14 cellular contexts compared by ENCODE assay signal in genomic region chr22:47631571-47632102, GRCh38.
DNase-seq lines count a peak whose midpoint lies in the region; ATAC-seq and TF ChIP-seq lines count a peak whose summit lies in the region.
"Had no signal": no experiment of that assay in that cellular context is flagged by ENCODE, and none has a peak within 500 bp of the region (broad histone marks: within the 10 kb centered on the region; RNA-seq: fewer than 3 reads in every experiment).

No MANE protein-coding gene starts in this region.

- no peak for ATAC-seq in HG03159 (IDR thresholded peaks at IDR 0.05; ENCODE audit: unreplicated experiment)
- no peak for ATAC-seq in GM19395 (IDR thresholded peaks at IDR 0.05; ENCODE audit: unreplicated experiment)
- ATAC-seq in HG02938 (IDR thresholded peaks at IDR 0.05; ENCODE audit: unreplicated experiment) = no peak

- no peak overlapping the region for H4K5ac ChIP-seq in H9 (ENCODE audit: insufficient read length, low read depth, low read length)

- no peaks in the 10 kb centered on the region for H4K20me1 ChIP-seq in H9 (ENCODE audit: control insufficient read depth, insufficient read depth, insufficient read length)

- no peaks in the 10 kb centered on the region for H3K9me3 ChIP-seq in H9 (ENCODE audit: control insufficient read depth, low read depth, low read length)

- H2BK15ac ChIP-seq in H9 (ENCODE audit: low read depth, low read length) = no peak overlapping the region

- H3K27ac ChIP-seq in H9 (ENCODE audit: insufficient read length, low read depth, low read length) = no peak overlapping the region
- H3K27ac ChIP-seq: cardiac muscle cell, epithelial cell of prostate had no signal

- DNase-seq in H9 (no peak), NCI-H1694 treated with DMSO at 0.1 percent for 48 hours (lab: John Stamatoyannopoulos, UW) (peak; percentile 73), SK-N-DZ (ENCODE audit: low spot score) (peak; percentile 75), osteocyte (ENCODE audit: extremely low spot score, unreplicated experiment) (peak; percentile 77), NCI-H2029 treated with DMSO at 0.1 percent for 48 hours (lab: John Stamatoyannopoulos, UW) (no peak)
- DNase-seq: activated CD4-positive, alpha-beta T cell treated with anti-CD3 and anti-CD28 coated beads, Interleukin-2, amount 10 ng/mL, durations not matched to agents 7 days and 5 days; activated naive CD4-positive, alpha-beta T cell; C1 segment of cervical spinal cord; stimulated activated CD4-positive, alpha-beta T cell treated with anti-CD3 and anti-CD28 coated beads, Interleukin-1b, Interleukin-23, amount 100 ng/mL, for 48 hours had no signal

- H3K4me1 ChIP-seq in H9 (ENCODE audit: insufficient read depth, low read length) = no peaks in the 10 kb centered on the region

- H3K79me1 ChIP-seq in H9 (ENCODE audit: insufficient read depth, low read depth, low read length, poor library complexity, severe bottlenecking) = no peaks in the 10 kb centered on the region

- H3K27ac Mint-ChIP-seq in H9 (no peak overlapping the region), osteocyte (ENCODE audit: unreplicated experiment) (no peak overlapping the region)
- H3K27ac Mint-ChIP-seq: activated CD4-positive, alpha-beta T cell treated with anti-CD3 and anti-CD28 coated beads, Interleukin-2, amount 10 ng/mL, durations not matched to agents 7 days and 5 days had no signal

- no CpG with 5 or more reads among the region's 31 CpGs for WGBS in H9 (ENCODE audit: extremely low coverage, insufficient read length, low lambda C conversion rate)

- H3K18ac ChIP-seq in H9 (ENCODE audit: insufficient read length, low read depth, low read length) = no peak overlapping the region

- peak overlapping the region; percentile 50; the same call in 1 of the 2 replicates for H3K14ac ChIP-seq in H9 (ENCODE audit: insufficient read depth, low read length)

- no peak overlapping the region for H4K91ac ChIP-seq in H9 (ENCODE audit: insufficient read length, low read depth, low read length)

- no peak overlapping the region for H3K4ac ChIP-seq in H9 (ENCODE audit: low read depth, low read length)

- no peaks in the 10 kb centered on the region for H3K27me3 ChIP-seq in H9 (ENCODE audit: insufficient read depth, low read length)
- H3K27me3 ChIP-seq: cardiac muscle cell had no signal

- H2AFZ ChIP-seq in H9 (ENCODE audit: low read length) = no peak overlapping the region

- no peaks in the 10 kb centered on the region for H3K23me2 ChIP-seq in H9 (ENCODE audit: insufficient read length, low read depth, low read length, poor library complexity, severe bottlenecking)

- no peak overlapping the region for H3K4me3 Mint-ChIP-seq in H9
- no peak overlapping the region for H3K4me3 Mint-ChIP-seq in osteocyte (ENCODE audit: unreplicated experiment)
- H3K4me3 Mint-ChIP-seq: activated CD4-positive, alpha-beta T cell treated with anti-CD3 and anti-CD28 coated beads, Interleukin-2, amount 10 ng/mL, durations not matched to agents 7 days and 5 days had no signal

- no peak overlapping the region for H3K9ac ChIP-seq in H9 (ENCODE audit: extremely low read depth, insufficient read length, low read length)

- no peak overlapping the region for H2BK5ac ChIP-seq in H9 (ENCODE audit: insufficient read length, low read length)

- H3K9me3 Mint-ChIP-seq in H9 = peaks cover 5% of the 10 kb centered on the region in 2 experiments; a peak in 4 of 5 replicates
- H3K9me3 Mint-ChIP-seq in osteocyte (ENCODE audit: unreplicated experiment) = peaks cover 37% of the 10 kb centered on the region

- peaks cover 0 to 4% of the 10 kb centered on the region in 2 experiments; a peak in 1 of 4 replicates for H3K4me1 Mint-ChIP-seq in H9
- H3K4me1 Mint-ChIP-seq in osteocyte (ENCODE audit: unreplicated experiment) = no peaks in the 10 kb centered on the region
- H3K4me1 Mint-ChIP-seq: activated CD4-positive, alpha-beta T cell treated with anti-CD3 and anti-CD28 coated beads, Interleukin-2, amount 10 ng/mL, durations not matched to agents 7 days and 5 days had no signal

- H2BK20ac ChIP-seq in H9 (ENCODE audit: low read depth, low read length, poor library complexity, severe bottlenecking) = no peak overlapping the region

- H2BK12ac ChIP-seq in H9 (ENCODE audit: insufficient read length, low read depth, low read length) = no peak overlapping the region

- H3K36me3 Mint-ChIP-seq in H9 (ENCODE audit: insufficient read depth in 1 of 3, low read depth in 3 of 3) (no peaks in the 10 kb centered on the region; a peak in 1 of 7 replicates), osteocyte (ENCODE audit: unreplicated experiment) (no peaks in the 10 kb centered on the region)

- H3T11ph ChIP-seq in H9 (ENCODE audit: low read length) = no peak overlapping the region

- no peak for TF ChIP-seq CTCF in H9 (conservative IDR thresholded peaks at IDR 0.05)
- no peak for TF ChIP-seq CTCF in osteocyte (IDR thresholded peaks at IDR 0.05)

- H3K23ac ChIP-seq in H9 (ENCODE audit: insufficient read length, low read depth, low read length) = no peak overlapping the region

- H3K79me2 ChIP-seq in H9 (ENCODE audit: insufficient read depth, low read length) = no peaks in the 10 kb centered on the region

- H2BK120ac ChIP-seq in H9 (ENCODE audit: low read depth, low read length, poor library complexity, severe bottlenecking) = no peak overlapping the region

- H3K27me3 Mint-ChIP-seq in H9 (ENCODE audit: low read depth) (peaks cover 19% of the 10 kb centered on the region), osteocyte (ENCODE audit: unreplicated experiment) (no peaks in the 10 kb centered on the region)
- H3K27me3 Mint-ChIP-seq: activated CD4-positive, alpha-beta T cell treated with anti-CD3 and anti-CD28 coated beads, Interleukin-2, amount 10 ng/mL, durations not matched to agents 7 days and 5 days had no signal

- H3K56ac ChIP-seq in H9 (ENCODE audit: insufficient read length, low read depth, low read length) = no peak overlapping the region

- no peak overlapping the region for H3K4me2 ChIP-seq in H9 (ENCODE audit: insufficient read depth, insufficient read length, low read length)

- H4K8ac ChIP-seq in H9 (replicated peaks; ENCODE audit: insufficient read length, low read depth, low read length) = no peak overlapping the region

- no peak overlapping the region for H2AK5ac ChIP-seq in H9 (ENCODE audit: insufficient read length, low read length)

Comparison
In these comparisons a context has a peak if more than half of its experiments do, and no peak if none do; other contexts are left out.
1. DNase-seq: peak in NCI-H1694 treated with DMSO at 0.1 percent for 48 hours (single experiment), SK-N-DZ (single experiment) and osteocyte (single experiment); none in H9 (single experiment) and NCI-H2029 treated with DMSO at 0.1 percent for 48 hours (single experiment).